2 cellular contexts compared by ENCODE assay signal in the genomic region with DNA sequence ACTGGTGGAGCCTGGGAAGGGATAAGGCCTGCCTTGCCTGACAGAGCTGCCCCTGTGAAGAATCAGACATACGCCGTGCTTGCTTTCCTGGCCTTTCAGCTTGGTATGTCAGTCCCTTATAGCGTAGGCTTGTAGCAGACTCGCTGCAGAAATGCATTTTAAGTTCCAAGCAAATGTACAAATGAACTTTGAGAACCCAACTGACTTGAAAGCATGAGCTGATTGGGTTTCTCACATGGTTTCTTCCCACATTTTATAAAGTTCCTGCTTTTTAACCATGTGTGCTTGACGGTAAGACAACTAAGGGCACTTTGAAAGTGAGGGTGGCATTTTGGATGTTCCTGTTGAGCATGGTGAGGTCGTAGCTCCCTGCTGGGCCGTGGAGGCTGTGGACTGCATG.
TF ChIP-seq lines count a peak whose summit lies in the region.

No MANE protein-coding gene starts in this region.

TF ChIP-seq in HEK293, 187 proteins besides CTCF, POLR2A, EP300 and RAD21 (continued from another document):
- no peak for TF ChIP-seq ZNF24 (tag by site-specific recombination; IDR thresholded peaks at IDR 0.05)

TF ChIP-seq in H1, 55 proteins besides CTCF, POLR2A, EP300 and RAD21 (continued from another document):
- TF ChIP-seq TBP (IDR thresholded peaks at IDR 0.05; ENCODE audit: low read depth, low read length) (no peak), SUZ12 (IDR thresholded peaks at IDR 0.05; ENCODE audit: low read length) (no peak), SP1 (IDR thresholded peaks at IDR 0.05; ENCODE audit: low read depth, low read length) (no peak), KDM1A (IDR thresholded peaks at IDR 0.05; ENCODE audit: borderline replicate concordance, low read length) (no peak), USF2 (IDR thresholded peaks at IDR 0.05; ENCODE audit: low read length) (no peak), JUND (IDR thresholded peaks at IDR 0.05; ENCODE audit: low read length) (no peak), POLR2AphosphoS5 (IDR thresholded peaks at IDR 0.05; ENCODE audit: low read depth, low read length) (no peak), POU5F1 (IDR thresholded peaks at IDR 0.05; ENCODE audit: low read depth, low read length) (no peak), EZH2 (IDR thresholded peaks at IDR 0.05; ENCODE audit: low read depth, low read length, severe bottlenecking) (no peak), JUN (IDR thresholded peaks at IDR 0.05; ENCODE audit: low read depth, low read length) (no peak), KDM4A (IDR thresholded peaks at IDR 0.05; ENCODE audit: low read depth, low read length, severe bottlenecking) (no peak), SIN3A (conservative IDR thresholded peaks at IDR 0.05 in 1 of 2, IDR thresholded peaks at IDR 0.05 in 1 of 2; ENCODE audit: low read depth in 1 of 2, low read length in 2 of 2) (no peak), CBX8 (IDR thresholded peaks at IDR 0.05; ENCODE audit: borderline replicate concordance, low read depth, low read length) (no peak)
